In the genomic region with DNA sequence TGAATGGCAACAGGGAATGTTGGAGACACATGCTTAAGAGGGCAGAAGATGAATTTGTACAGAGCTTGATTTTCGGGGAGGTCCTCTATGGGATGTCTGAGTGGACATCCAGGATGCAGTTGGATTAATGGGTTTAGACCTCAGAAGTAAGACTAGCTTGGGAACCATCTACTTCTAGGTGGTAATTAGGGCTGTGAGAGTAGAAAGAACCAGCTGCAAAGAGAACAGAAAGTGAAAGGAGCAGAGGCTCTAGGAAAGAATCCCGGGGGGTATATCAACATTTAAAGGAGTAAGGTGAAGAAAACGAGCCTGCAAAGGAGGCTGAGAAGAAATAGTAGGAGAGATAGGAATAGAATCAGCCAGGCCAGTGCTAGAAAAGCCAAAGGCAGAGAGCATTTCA, we compare ENCODE assay signal across 1 cellular context.
TF ChIP-seq lines count a peak whose summit lies in the region.

No MANE protein-coding gene starts in this region.

TF ChIP-seq in H1, 55 proteins besides CTCF, POLR2A, EP300 and RAD21:
- no peak for TF ChIP-seq YY1 (IDR thresholded peaks at IDR 0.05; ENCODE audit: low read depth, low read length)
- TF ChIP-seq RNF2 (IDR thresholded peaks at IDR 0.05; ENCODE audit: borderline replicate concordance, low read depth, low read length, missing control alignments, poor library complexity, severe bottlenecking) = no peak
- no peak for TF ChIP-seq HDAC2 (IDR thresholded peaks at IDR 0.05; ENCODE audit: borderline replicate concordance in 1 of 2, low read depth in 2 of 2, low read length in 2 of 2)
- no peak for TF ChIP-seq NANOG (IDR thresholded peaks at IDR 0.05; ENCODE audit: insufficient read depth, low read depth, low read length, poor library complexity, severe bottlenecking)
- TF ChIP-seq HDAC6 (IDR thresholded peaks at IDR 0.05; ENCODE audit: low read depth, low read length) = no peak
- TF ChIP-seq EZH2 (IDR thresholded peaks at IDR 0.05; ENCODE audit: low read depth, low read length, severe bottlenecking) = no peak
- no peak for TF ChIP-seq KDM4A (IDR thresholded peaks at IDR 0.05; ENCODE audit: low read depth, low read length, severe bottlenecking)
- no peak for TF ChIP-seq RBBP5 (IDR thresholded peaks at IDR 0.05; ENCODE audit: borderline replicate concordance, low read depth, low read length)
- no peak for TF ChIP-seq CREB1 (IDR thresholded peaks at IDR 0.05)
- no peak for TF ChIP-seq ASH2L (IDR thresholded peaks at IDR 0.05; ENCODE audit: low read length)
- TF ChIP-seq CBX5 (IDR thresholded peaks at IDR 0.05; ENCODE audit: low read depth, low read length) = no peak
- no peak for TF ChIP-seq CHD2 (IDR thresholded peaks at IDR 0.05; ENCODE audit: low read length)
- no peak for TF ChIP-seq JUN (IDR thresholded peaks at IDR 0.05; ENCODE audit: low read depth, low read length)
- no peak for TF ChIP-seq SP2 (IDR thresholded peaks at IDR 0.05; ENCODE audit: low read length)
- TF ChIP-seq KDM5A (IDR thresholded peaks at IDR 0.05; ENCODE audit: low read length) = no peak
- no peak for TF ChIP-seq ATF3 (IDR thresholded peaks at IDR 0.05; ENCODE audit: insufficient read depth, low read depth, low read length)
TF ChIP-seq in H1: peak in this region for 0.
